ENCODE assay signal across 1 cellular context in genomic region chr7:158239290-158239981, GRCh38.
TF ChIP-seq lines count a peak whose summit lies in the region.

No MANE protein-coding gene starts in this region.

TF ChIP-seq in IMR-90, 13 proteins besides CTCF, POLR2A, EP300 and RAD21 (continued from another document):
- no peak for TF ChIP-seq USF2 (IDR thresholded peaks at IDR 0.05; ENCODE audit: low read depth, low read length)
- TF ChIP-seq CHD1 (IDR thresholded peaks at IDR 0.05; ENCODE audit: low read depth, low read length), result no peak
